In genomic region chrX:17374619-17375360, GRCh38 we compare ENCODE assay signal across 1 cellular context.
TF ChIP-seq lines count a peak whose summit lies in the region.

Gene NHS (plus strand): TSS chrX:17375200. CDS start chrX:17375758, 558 bp downstream.

TF ChIP-seq in GM12878, 131 proteins besides CTCF, POLR2A, EP300 and RAD21 (continued from another document):
- TF ChIP-seq ZNF217 (IDR thresholded peaks at IDR 0.05) (no peak), BCL11A (IDR thresholded peaks at IDR 0.05; ENCODE audit: low read depth, low read length) (no peak), RCOR1 (conservative IDR thresholded peaks at IDR 0.05; ENCODE audit: low read depth, low read length) (no peak), POLR2AphosphoS2 (IDR thresholded peaks at IDR 0.05; ENCODE audit: low read depth, low read length) (no peak), NFYA (IDR thresholded peaks at IDR 0.05; ENCODE audit: borderline replicate concordance, low read depth, low read length) (no peak), NRF1 (conservative IDR thresholded peaks at IDR 0.05; ENCODE audit: low read depth, low read length) (no peak), SMAD1 (IDR thresholded peaks at IDR 0.05; ENCODE audit: low read depth, partially characterized antibody) (no peak), WRNIP1 (IDR thresholded peaks at IDR 0.05; ENCODE audit: borderline replicate concordance, low read depth, low read length) (no peak)
- TF ChIP-seq, protein P1, sequence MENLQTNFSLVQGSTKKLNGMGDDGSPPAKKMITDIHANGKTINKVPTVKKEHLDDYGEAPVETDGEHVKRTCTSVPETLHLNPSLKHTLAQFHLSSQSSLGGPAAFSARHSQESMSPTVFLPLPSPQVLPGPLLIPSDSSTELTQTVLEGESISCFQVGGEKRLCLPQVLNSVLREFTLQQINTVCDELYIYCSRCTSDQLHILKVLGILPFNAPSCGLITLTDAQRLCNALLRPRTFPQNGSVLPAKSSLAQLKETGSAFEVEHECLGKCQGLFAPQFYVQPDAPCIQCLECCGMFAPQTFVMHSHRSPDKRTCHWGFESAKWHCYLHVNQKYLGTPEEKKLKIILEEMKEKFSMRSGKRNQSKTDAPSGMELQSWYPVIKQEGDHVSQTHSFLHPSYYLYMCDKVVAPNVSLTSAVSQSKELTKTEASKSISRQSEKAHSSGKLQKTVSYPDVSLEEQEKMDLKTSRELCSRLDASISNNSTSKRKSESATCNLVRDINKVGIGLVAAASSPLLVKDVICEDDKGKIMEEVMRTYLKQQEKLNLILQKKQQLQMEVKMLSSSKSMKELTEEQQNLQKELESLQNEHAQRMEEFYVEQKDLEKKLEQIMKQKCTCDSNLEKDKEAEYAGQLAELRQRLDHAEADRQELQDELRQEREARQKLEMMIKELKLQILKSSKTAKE (IDR thresholded peaks at IDR 0.05; ENCODE audit: low read depth, poor library complexity, severe bottlenecking): no peak
- TF ChIP-seq, protein P2, sequence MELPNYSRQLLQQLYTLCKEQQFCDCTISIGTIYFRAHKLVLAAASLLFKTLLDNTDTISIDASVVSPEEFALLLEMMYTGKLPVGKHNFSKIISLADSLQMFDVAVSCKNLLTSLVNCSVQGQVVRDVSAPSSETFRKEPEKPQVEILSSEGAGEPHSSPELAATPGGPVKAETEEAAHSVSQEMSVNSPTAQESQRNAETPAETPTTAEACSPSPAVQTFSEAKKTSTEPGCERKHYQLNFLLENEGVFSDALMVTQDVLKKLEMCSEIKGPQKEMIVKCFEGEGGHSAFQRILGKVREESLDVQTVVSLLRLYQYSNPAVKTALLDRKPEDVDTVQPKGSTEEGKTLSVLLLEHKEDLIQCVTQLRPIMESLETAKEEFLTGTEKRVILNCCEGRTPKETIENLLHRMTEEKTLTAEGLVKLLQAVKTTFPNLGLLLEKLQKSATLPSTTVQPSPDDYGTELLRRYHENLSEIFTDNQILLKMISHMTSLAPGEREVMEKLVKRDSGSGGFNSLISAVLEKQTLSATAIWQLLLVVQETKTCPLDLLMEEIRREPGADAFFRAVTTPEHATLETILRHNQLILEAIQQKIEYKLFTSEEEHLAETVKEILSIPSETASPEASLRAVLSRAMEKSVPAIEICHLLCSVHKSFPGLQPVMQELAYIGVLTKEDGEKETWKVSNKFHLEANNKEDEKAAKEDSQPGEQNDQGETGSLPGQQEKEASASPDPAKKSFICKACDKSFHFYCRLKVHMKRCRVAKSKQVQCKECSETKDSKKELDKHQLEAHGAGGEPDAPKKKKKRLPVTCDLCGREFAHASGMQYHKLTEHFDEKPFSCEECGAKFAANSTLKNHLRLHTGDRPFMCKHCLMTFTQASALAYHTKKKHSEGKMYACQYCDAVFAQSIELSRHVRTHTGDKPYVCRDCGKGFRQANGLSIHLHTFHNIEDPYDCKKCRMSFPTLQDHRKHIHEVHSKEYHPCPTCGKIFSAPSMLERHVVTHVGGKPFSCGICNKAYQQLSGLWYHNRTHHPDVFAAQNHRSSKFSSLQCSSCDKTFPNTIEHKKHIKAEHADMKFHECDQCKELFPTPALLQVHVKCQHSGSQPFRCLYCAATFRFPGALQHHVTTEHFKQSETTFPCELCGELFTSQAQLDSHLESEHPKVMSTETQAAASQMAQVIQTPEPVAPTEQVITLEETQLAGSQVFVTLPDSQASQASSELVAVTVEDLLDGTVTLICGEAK (IDR thresholded peaks at IDR 0.05; ENCODE audit: borderline replicate concordance): no peak
